In the genomic region with DNA sequence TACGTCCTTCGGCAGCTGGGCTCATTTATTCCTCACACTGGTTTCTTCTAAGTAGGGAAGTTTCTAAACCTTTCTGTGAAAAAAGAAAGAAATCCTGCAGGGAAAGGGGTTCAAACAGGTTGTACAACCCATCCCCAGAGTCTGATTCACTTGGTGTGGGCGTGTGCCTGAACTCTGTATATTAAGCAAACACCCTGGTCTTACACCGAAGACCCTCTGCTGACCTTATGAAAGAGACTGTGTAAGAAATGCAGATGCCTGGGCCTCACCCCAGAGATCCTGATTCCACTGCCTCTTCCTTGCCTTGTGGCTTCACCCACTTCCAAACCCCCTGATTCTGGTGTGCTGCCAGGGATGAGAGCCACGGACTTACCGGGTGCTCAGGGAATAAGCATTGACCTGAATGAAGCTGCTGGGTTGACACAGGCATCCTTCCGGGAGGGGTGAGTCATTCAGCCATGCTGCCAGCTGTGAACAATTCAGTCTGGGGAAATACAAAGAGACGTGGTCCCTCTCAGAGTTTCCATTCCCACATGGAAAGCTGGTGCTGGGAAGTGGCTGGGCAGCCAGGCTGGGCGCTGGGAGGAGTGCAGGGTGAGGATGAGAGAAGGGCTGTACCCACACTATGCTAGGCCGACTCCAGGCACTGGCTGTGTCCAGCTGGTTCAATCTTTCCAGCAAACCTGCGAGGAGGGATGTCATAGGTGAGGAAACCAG, we compare ENCODE assay signal across 9 cellular contexts. TPM values are rescaled to one million over a fixed set of nuclear protein-coding genes. Genes with fewer than 3 reads are reported as not detected.
A peak's percentile ranks its signal among the peaks of the same experiment; 100 is the strongest.
DNase-seq lines count a peak whose midpoint lies in the region; ATAC-seq lines count a peak whose summit lies in the region.
"Had no signal": no experiment of that assay in that cellular context is flagged by ENCODE, and none has a peak within 500 bp of the region (broad histone marks: within the 10 kb centered on the region; RNA-seq: fewer than 3 reads in every experiment).

No MANE protein-coding gene starts in this region.

- H3K4me1 ChIP-seq in mesodermal cell (ENCODE audit: control insufficient read depth, insufficient read depth, low read length, poor library complexity, severe bottlenecking) = peaks cover 21% of the 10 kb centered on the region

- intact Hi-C loops in dendritic cell treated with granulocyte-macrophage colony-stimulating factor and Interleukin-4, amounts not matched to agents 40 ng/mL and 50 ng/mL, for 4 days (cut with micrococcal nuclease) = no loop called here

- H3K27ac ChIP-seq in mesodermal cell (ENCODE audit: low read depth, low read length, severe bottlenecking) = peak overlapping the region; percentile 45

- peaks cover 9% of the 10 kb centered on the region for H3K27me3 Mint-ChIP-seq in dendritic cell treated with granulocyte-macrophage colony-stimulating factor and Interleukin-4, amounts not matched to agents 40 ng/mL and 50 ng/mL, for 4 days

- no peaks in the 10 kb centered on the region for H3K36me3 Mint-ChIP-seq in dendritic cell treated with granulocyte-macrophage colony-stimulating factor and Interleukin-4, amounts not matched to agents 40 ng/mL and 50 ng/mL, for 4 days (ENCODE audit: low read depth)

- no peaks in the 10 kb centered on the region for H3K9me3 ChIP-seq in mesodermal cell (ENCODE audit: control insufficient read depth, low read length)

- ATAC-seq in HG03139 (IDR thresholded peaks at IDR 0.05; ENCODE audit: unreplicated experiment) = no peak
- ATAC-seq: GM12878 had no signal

- no peak overlapping the region for H3K4me3 ChIP-seq in mesodermal cell (ENCODE audit: extremely low read depth, insufficient read depth, low read length, poor library complexity, severe bottlenecking)
- H3K4me3 ChIP-seq: GM12878 had no signal

- peak overlapping the region; percentile 4 for H3K27ac Mint-ChIP-seq in dendritic cell treated with granulocyte-macrophage colony-stimulating factor and Interleukin-4, amounts not matched to agents 40 ng/mL and 50 ng/mL, for 4 days

- H3K4me3 Mint-ChIP-seq in dendritic cell treated with granulocyte-macrophage colony-stimulating factor and Interleukin-4, amounts not matched to agents 40 ng/mL and 50 ng/mL, for 4 days = no peak overlapping the region

- 60 to 65% methylated on average over 7 to 8 of the region's 11 CpGs for WGBS in mesodermal cell (ENCODE audit: insufficient coverage in 2 of 2), 2 experiments

- H3K9me3 Mint-ChIP-seq in dendritic cell treated with granulocyte-macrophage colony-stimulating factor and Interleukin-4, amounts not matched to agents 40 ng/mL and 50 ng/mL, for 4 days = no peaks in the 10 kb centered on the region

- H3K4me1 Mint-ChIP-seq in dendritic cell treated with granulocyte-macrophage colony-stimulating factor and Interleukin-4, amounts not matched to agents 40 ng/mL and 50 ng/mL, for 4 days (ENCODE audit: low read depth) = peaks cover 5% of the 10 kb centered on the region

- no peaks in the 10 kb centered on the region for H3K36me3 ChIP-seq in mesodermal cell (ENCODE audit: control insufficient read depth, insufficient read depth, low read length)

- DNase-seq in AG08395 (ENCODE audit: low spot score) (peak; percentile 97), LoVo (ENCODE audit: low spot score) (peak; percentile 58), NK-92 (lab: John Stamatoyannopoulos, UW; ENCODE audit: unreplicated experiment) (no peak), medulla oblongata (ENCODE audit: extremely low spot score) (no peak), NCI-H1436 (lab: John Stamatoyannopoulos, UW) (no peak)

RNA-seq across cellular contexts. Expression of a gene that starts 26.5 kb away (rescaled TPM):
- polyA plus RNA-seq in mesodermal cell (2013, experiment 1 of 2) = 357 TPM
- 310 TPM for polyA plus RNA-seq in mesodermal cell (2013, experiment 2 of 2)

Comparison
In these comparisons a context has a peak if more than half of its experiments do, and no peak if none do; other contexts are left out.
1. DNase-seq: peak in AG08395 (single experiment) and LoVo (single experiment); none in NK-92 (single experiment), medulla oblongata (single experiment) and NCI-H1436 (single experiment).